Comparison of ENCODE assay signal across 8 cellular contexts in the genomic region with DNA sequence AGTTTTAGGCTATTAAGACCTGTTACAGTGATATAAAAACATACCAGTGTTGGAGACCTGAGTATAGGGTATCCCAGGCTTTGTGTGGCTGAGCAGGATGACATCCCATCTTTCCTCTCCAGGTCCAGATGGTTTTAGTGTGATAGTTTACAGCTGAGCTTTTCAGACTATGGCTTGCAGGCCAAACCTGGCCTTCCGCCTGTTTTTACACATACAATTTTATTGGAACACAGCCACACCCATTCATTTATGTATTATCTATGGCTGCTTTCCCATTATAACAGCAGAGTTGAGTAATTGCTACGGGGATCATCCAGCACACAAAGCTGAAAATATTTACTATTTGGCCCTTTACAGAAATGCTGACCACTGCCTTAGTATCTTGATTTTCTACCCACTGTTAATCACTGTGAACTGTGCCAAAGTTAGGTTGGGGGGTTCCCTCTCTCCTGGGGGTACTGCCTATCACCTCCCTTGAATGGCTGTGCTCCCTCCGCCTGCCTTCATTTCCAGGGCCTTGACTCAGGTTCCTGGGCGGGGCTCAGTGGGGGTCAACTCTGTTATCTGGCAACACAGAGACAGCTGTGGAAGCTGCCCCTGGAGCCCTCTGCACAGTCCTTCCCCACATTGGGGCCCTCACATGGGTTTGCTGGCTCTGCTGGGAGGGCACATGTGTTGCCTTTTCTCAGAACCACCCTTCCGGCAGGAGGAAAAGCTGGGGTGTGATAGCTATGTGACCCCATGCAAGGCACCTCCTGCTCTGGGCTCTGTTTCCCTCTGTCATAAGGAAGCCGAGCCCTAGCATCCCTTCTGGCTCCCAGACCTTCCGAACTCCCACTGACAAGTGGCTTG. TPM values are rescaled to one million over a fixed set of nuclear protein-coding genes. Genes with fewer than 3 reads are reported as not detected.
A peak's percentile ranks its signal among the peaks of the same experiment; 100 is the strongest.
DNase-seq lines count a peak whose midpoint lies in the region; ATAC-seq and TF ChIP-seq lines count a peak whose summit lies in the region.

No MANE protein-coding gene starts in this region.

- peaks cover 81% of the 10 kb centered on the region for H3K36me3 Mint-ChIP-seq in brain

- intact Hi-C loops in testis (cut with DNase I; ENCODE audit: low total_unique reads), result no loop called here

- H3K27ac ChIP-seq in testis, result peak overlapping the region; percentile 21 to 76

- peak; percentile 35 for DNase-seq in SIG-M5 treated with dmso at 0.1 percent for 504 hours (lab: John Stamatoyannopoulos, UW; ENCODE audit: unreplicated experiment)
- DNase-seq in SIG-M5 (lab: John Stamatoyannopoulos, UW), result no peak
- DNase-seq in left lobe of liver (ENCODE audit: low spot score), result peak; percentile 68
- DNase-seq in testis, result no peak
- DNase-seq in NCI-H1417 (lab: John Stamatoyannopoulos, UW), result no peak
- no peak for DNase-seq in iPS-NIHi7 (ENCODE audit: extremely low spot score)
- DNase-seq in occipital lobe (lab: John Stamatoyannopoulos, UW), result no peak

- WGBS in testis, 2 donors, result 69 to 72% methylated on average over 7 of the region's 7 CpGs

- H3K9me3 Mint-ChIP-seq in brain, result peaks cover 10 to 47% (median 27%) of the 10 kb centered on the region in 5 experiments

- peaks cover 3% of the 10 kb centered on the region for H3K27me3 Mint-ChIP-seq in brain

- no peaks in the 10 kb centered on the region for H3K27me3 ChIP-seq in testis

- no peak overlapping the region for H3K4me3 ChIP-seq in testis

- peak; percentile 3 for ATAC-seq in left lobe of liver

- no peak for TF ChIP-seq POLR2A in testis (IDR thresholded peaks at IDR 0.05)

- H3K36me3 ChIP-seq in testis (ENCODE audit: low read depth, missing control alignments), result no peaks in the 10 kb centered on the region

- H3K27ac Mint-ChIP-seq in brain, result peak overlapping the region; percentile 60 to 96 (median 90)

- H3K4me3 Mint-ChIP-seq in brain, result no peak overlapping the region

- TF ChIP-seq CTCF in brain (conservative IDR thresholded peaks at IDR 0.05), result no peak
- TF ChIP-seq CTCF in testis (IDR thresholded peaks at IDR 0.05), result no peak

- peaks cover 68% of the 10 kb centered on the region for H3K4me1 ChIP-seq in testis

- peaks cover 68% of the 10 kb centered on the region for H3K4me1 Mint-ChIP-seq in brain

- H3K9me3 ChIP-seq in testis, result no peaks in the 10 kb centered on the region

RNA-seq across cellular contexts. Expression of a gene that starts 40.3 kb away (rescaled TPM):
- polyA plus RNA-seq in brain (ENCODE audit: insufficient read depth, low read depth, low replicate concordance) (not detected), testis (ENCODE audit: insufficient read depth, low read depth, low replicate concordance) (0.22 TPM)
- total RNA-seq in left lobe of liver (not detected), testis (1 to 10 TPM in 1 of 2 donors, under 1 TPM in 1; 0.55 to 1.1 TPM), occipital lobe (1.4 TPM)

RNA-seq across cellular contexts. Expression of a gene that starts 43.3 kb away (rescaled TPM):
- polyA plus RNA-seq in brain (ENCODE audit: insufficient read depth, low read depth, low replicate concordance), result 70.4 TPM
- total RNA-seq in left lobe of liver, result 31.3 TPM
- 10 to 100 TPM; 61.4 to 64.6 TPM for total RNA-seq in testis
- polyA plus RNA-seq in testis (ENCODE audit: insufficient read depth, low read depth, low replicate concordance), result 59.1 TPM
- 35.7 TPM for total RNA-seq in occipital lobe

Comparison
In these comparisons a context has a peak if more than half of its experiments do, and no peak if none do; other contexts are left out.
1. DNase-seq: peak in SIG-M5 treated with dmso at 0.1 percent for 504 hours (single experiment) and left lobe of liver (single experiment); none in SIG-M5 (single experiment), testis (single experiment), NCI-H1417 (0 of 3), iPS-NIHi7 (single experiment) and occipital lobe (single experiment).